Comparison of ENCODE assay signal across 23 cellular contexts in the genomic region with DNA sequence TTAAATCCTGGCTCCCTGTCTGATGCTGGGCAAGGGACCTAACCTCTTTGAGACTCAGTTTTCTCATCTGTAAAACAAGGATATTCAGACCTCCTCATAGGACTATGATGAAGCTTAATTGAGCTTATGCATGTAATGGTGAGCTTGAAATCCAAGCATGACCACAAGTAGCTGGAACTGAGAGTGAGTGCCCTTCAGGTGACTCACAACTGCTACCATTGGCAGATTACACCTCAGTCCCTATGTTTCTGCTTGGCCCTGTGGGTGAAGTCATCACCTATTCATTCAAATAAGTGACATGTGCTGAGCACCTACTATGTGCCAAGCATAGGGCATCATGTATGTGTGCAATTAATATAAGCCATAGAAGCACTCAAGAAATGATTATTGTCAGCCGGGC. TPM values are rescaled to one million over a fixed set of nuclear protein-coding genes. Genes with fewer than 3 reads are reported as not detected.
DNase-seq lines count a peak whose midpoint lies in the region; ATAC-seq, FAIRE-seq and TF ChIP-seq lines count a peak whose summit lies in the region.
"Had no signal": no experiment of that assay in that cellular context is flagged by ENCODE, and none has a peak within 500 bp of the region (broad histone marks: within the 10 kb centered on the region; RNA-seq: fewer than 3 reads in every experiment).

No MANE protein-coding gene starts in this region.

- H3K27me3 ChIP-seq in astrocyte (ENCODE audit: insufficient read depth, low read length) (no peaks in the 10 kb centered on the region), foreskin keratinocyte (peaks cover 13% of the 10 kb centered on the region)
- H3K27me3 ChIP-seq: SJCRH30, thyroid gland had no signal

- H3K9me3 ChIP-seq in astrocyte (ENCODE audit: insufficient read depth, low read depth, low read length), result no peaks in the 10 kb centered on the region
- H3K9me3 ChIP-seq: SJCRH30, thyroid gland had no signal

- TF ChIP-seq CTCF in astrocyte (IDR thresholded peaks at IDR 0.05; ENCODE audit: insufficient read depth, low read depth, low read length), result no peak
- TF ChIP-seq CTCF in foreskin keratinocyte (conservative IDR thresholded peaks at IDR 0.05), result no peak
- no peak for TF ChIP-seq CTCF in nephron progenitor cell (IDR thresholded peaks at IDR 0.05)

- H2AFZ ChIP-seq in astrocyte (ENCODE audit: low read depth, low read length), result no peak overlapping the region

- H3K27me3 Mint-ChIP-seq in astrocyte (ENCODE audit: low read depth, unreplicated experiment) (no peaks in the 10 kb centered on the region), nephron progenitor cell (ENCODE audit: low read depth, poor library complexity) (peaks cover 40% of the 10 kb centered on the region)

- no peak for FAIRE-seq in astrocyte (lab: Jason Lieb, UNC)

- H3K36me3 ChIP-seq in astrocyte (ENCODE audit: insufficient read depth, low read length), result no peaks in the 10 kb centered on the region
- H3K36me3 ChIP-seq: cardiac muscle cell, SJCRH30, thyroid gland had no signal

- ATAC-seq in foreskin keratinocyte (no peak), GM21528 (IDR thresholded peaks at IDR 0.05; ENCODE audit: low FRiP score, unreplicated experiment) (no peak), HG02798 (IDR thresholded peaks at IDR 0.05; ENCODE audit: poor library complexity, unreplicated experiment) (no peak)
- ATAC-seq: activated CD8-positive, alpha-beta memory T cell treated with anti-CD3 and anti-CD28 coated beads, Interleukin-2, amount 10 ng/mL, durations not matched to agents 7 days and 5 days; HCT116; stimulated activated naive B cell treated with anti-CD40 and anti-IgM and Interleukin-4, amounts not matched to agents 10 μg/mL and 1 μg/mL and 100 μg/mL, for 72 hours had no signal

- H3K36me3 Mint-ChIP-seq in astrocyte (ENCODE audit: low read depth, unreplicated experiment), result peaks cover 20% of the 10 kb centered on the region
- H3K36me3 Mint-ChIP-seq in nephron progenitor cell (ENCODE audit: low read depth), result no peaks in the 10 kb centered on the region
- H3K36me3 Mint-ChIP-seq: activated CD8-positive, alpha-beta memory T cell treated with anti-CD3 and anti-CD28 coated beads, Interleukin-2, amount 10 ng/mL, durations not matched to agents 7 days and 5 days; stimulated activated naive B cell treated with anti-CD40 and anti-IgM and Interleukin-4, amounts not matched to agents 10 μg/mL and 1 μg/mL and 100 μg/mL, for 72 hours had no signal

- H4K20me1 ChIP-seq in astrocyte (ENCODE audit: insufficient read depth, low read length), result no peaks in the 10 kb centered on the region

- DNase-seq in AG08396 (ENCODE audit: low spot score), result peak; percentile 42
- peak; percentile 6 for DNase-seq in HK-2 (ENCODE audit: unreplicated experiment)
- DNase-seq in astrocyte (ENCODE audit: low read depth), result peak; percentile 90
- DNase-seq in foreskin keratinocyte, result peak; percentile 29 to 67
- no peak for DNase-seq in iPS-NIHi11 (ENCODE audit: low spot score)
- DNase-seq in nephron progenitor cell, result no peak
- DNase-seq: activated CD4-positive, alpha-beta T cell treated with anti-CD3 and anti-CD28 coated beads for 48 hours; activated CD8-positive, alpha-beta memory T cell treated with anti-CD3 and anti-CD28 coated beads, Interleukin-2, amount 10 ng/mL, durations not matched to agents 7 days and 5 days; DMS79; midbrain; NCI-H1436 treated with DMSO at 0.1 percent for 48 hours; NCI-H774; OCI-M1; posterior cingulate gyrus; SJCRH30; stimulated activated naive B cell treated with anti-CD40 and anti-IgM and Interleukin-4, amounts not matched to agents 10 μg/mL and 1 μg/mL and 100 μg/mL, for 72 hours; thyroid gland had no signal

- H3K27ac Mint-ChIP-seq in astrocyte (ENCODE audit: unreplicated experiment), result no peak overlapping the region
- no peak overlapping the region for H3K27ac Mint-ChIP-seq in nephron progenitor cell
- H3K27ac Mint-ChIP-seq: activated CD8-positive, alpha-beta memory T cell treated with anti-CD3 and anti-CD28 coated beads, Interleukin-2, amount 10 ng/mL, durations not matched to agents 7 days and 5 days; dendritic cell treated with granulocyte-macrophage colony-stimulating factor and Interleukin-4, amounts not matched to agents 40 ng/mL and 50 ng/mL, for 4 days; stimulated activated naive B cell treated with anti-CD40 and anti-IgM and Interleukin-4, amounts not matched to agents 10 μg/mL and 1 μg/mL and 100 μg/mL, for 72 hours; T-helper 1 cell treated with Interleukin-12 subunit alpha and Interleukin-12 subunit beta and Interleukin-4 antibody, amounts not matched to agents 30 μg/mL and 1 μg/mL, for 36 hours had no signal

- H3K9me3 Mint-ChIP-seq in astrocyte (ENCODE audit: unreplicated experiment) (peaks cover 1% of the 10 kb centered on the region), nephron progenitor cell (no peaks in the 10 kb centered on the region)
- H3K9me3 Mint-ChIP-seq: T-helper 1 cell treated with Interleukin-12 subunit alpha and Interleukin-12 subunit beta and Interleukin-4 antibody, amounts not matched to agents 30 μg/mL and 1 μg/mL, for 36 hours had no signal

- no peak overlapping the region for H3K4me2 ChIP-seq in astrocyte (ENCODE audit: low read length)

- H3K4me1 ChIP-seq in astrocyte (ENCODE audit: insufficient read depth, low read length) (peaks cover 5% of the 10 kb centered on the region), foreskin keratinocyte (no peaks in the 10 kb centered on the region)
- H3K4me1 ChIP-seq: SJCRH30 had no signal

- H3K27ac ChIP-seq in astrocyte (ENCODE audit: low read depth, low read length) (no peak overlapping the region), foreskin keratinocyte (no peak overlapping the region)
- H3K27ac ChIP-seq: cardiac muscle cell, SJCRH30, thyroid gland had no signal

- no peak overlapping the region for H3K4me3 ChIP-seq in astrocyte (ENCODE audit: insufficient read depth, low read depth, low read length)
- H3K4me3 ChIP-seq: cardiac muscle cell, SJCRH30, thyroid gland had no signal

- H3K9ac ChIP-seq in astrocyte (ENCODE audit: low read length), result no peak overlapping the region

- H3K4me1 Mint-ChIP-seq in astrocyte (ENCODE audit: low read depth, unreplicated experiment), result no peaks in the 10 kb centered on the region
- H3K4me1 Mint-ChIP-seq in nephron progenitor cell, result no peaks in the 10 kb centered on the region

- no peaks in the 10 kb centered on the region for H3K79me2 ChIP-seq in astrocyte (ENCODE audit: insufficient read depth, low read length)

- H3K4me3 Mint-ChIP-seq in astrocyte (ENCODE audit: unreplicated experiment) (no peak overlapping the region), nephron progenitor cell (no peak overlapping the region)
- H3K4me3 Mint-ChIP-seq: activated CD8-positive, alpha-beta memory T cell treated with anti-CD3 and anti-CD28 coated beads, Interleukin-2, amount 10 ng/mL, durations not matched to agents 7 days and 5 days; dendritic cell treated with granulocyte-macrophage colony-stimulating factor and Interleukin-4, amounts not matched to agents 40 ng/mL and 50 ng/mL, for 4 days; stimulated activated naive B cell treated with anti-CD40 and anti-IgM and Interleukin-4, amounts not matched to agents 10 μg/mL and 1 μg/mL and 100 μg/mL, for 72 hours; T-helper 1 cell treated with Interleukin-12 subunit alpha and Interleukin-12 subunit beta and Interleukin-4 antibody, amounts not matched to agents 30 μg/mL and 1 μg/mL, for 36 hours had no signal

RNA-seq across cellular contexts. Expression of a gene that starts 25.7 kb away (rescaled TPM):
- total RNA-seq in astrocyte (10.7 and 11.1 TPM in 2 replicates), foreskin keratinocyte (not detected in 2 replicates)
- under 0.01 TPM in 1 of 2 replicates, not detected in the other for polyA plus RNA-seq in foreskin keratinocyte

RNA-seq across cellular contexts. Expression of a gene that starts 33.3 kb away (rescaled TPM):
- total RNA-seq in astrocyte (not detected in 2 replicates), foreskin keratinocyte (not detected in 2 replicates)
- polyA plus RNA-seq in foreskin keratinocyte, result not detected in 2 replicates
- total RNA-seq: cardiac muscle cell, SJCRH30, thyroid gland had no signal
- polyA plus RNA-seq: cardiac muscle cell had no signal

RNA-seq across cellular contexts. Expression of a gene that starts 45.5 kb away (rescaled TPM):
- total RNA-seq in astrocyte (11.0 and 11.7 TPM in 2 replicates), foreskin keratinocyte (3.6 and 4.4 TPM in 2 replicates)
- polyA plus RNA-seq in foreskin keratinocyte, result 7.1 and 8.1 TPM in 2 replicates

RNA-seq across cellular contexts. Expression of a gene that starts 47.3 kb away (rescaled TPM):
- total RNA-seq in astrocyte (6.6 and 6.7 TPM in 2 replicates), foreskin keratinocyte (9.8 and 12.3 TPM in 2 replicates)
- 16.2 and 16.7 TPM in 2 replicates for polyA plus RNA-seq in foreskin keratinocyte

Comparison
In these comparisons a context has a peak if more than half of its experiments do, and no peak if none do; other contexts are left out.
1. DNase-seq: peak in AG08396 (single experiment), HK-2 (single experiment), astrocyte (single experiment) and foreskin keratinocyte (2 of 2); none in iPS-NIHi11 (single experiment) and nephron progenitor cell (single experiment).
2. RNA of a gene that starts 25.7 kb away (total RNA-seq): 10.7 to 11.1 TPM in astrocyte; not detected in foreskin keratinocyte; every median in the first group is over 10 times any median in the second.